In the genomic region with DNA sequence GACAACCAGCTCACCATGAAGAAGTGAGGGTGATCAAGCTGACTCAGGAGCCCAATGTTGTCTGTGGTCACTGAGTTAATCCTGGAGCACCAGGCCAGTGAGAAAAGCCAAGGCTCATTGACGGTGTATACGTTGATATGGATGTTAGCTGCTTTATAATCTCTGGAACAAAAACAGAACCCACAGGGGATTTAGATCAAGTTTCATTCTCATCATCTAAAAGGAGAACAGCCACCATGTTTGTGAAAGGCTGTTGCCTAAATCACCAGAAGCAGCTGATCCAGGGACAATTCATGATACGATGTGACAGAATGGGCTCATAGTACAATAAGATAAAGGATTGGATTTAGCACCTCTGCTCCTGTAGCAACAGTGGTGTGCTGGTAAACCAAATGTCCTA, we compare ENCODE assay signal across 21 cellular contexts.
"Had no signal": no experiment of that assay in that cellular context is flagged by ENCODE, and none has a peak within 500 bp of the region (broad histone marks: within the 10 kb centered on the region; RNA-seq: fewer than 3 reads in every experiment).

No MANE protein-coding gene starts in this region.

- H3K9me3 Mint-ChIP-seq: memory B cell; mesothelial cell of epicardium; natural killer cell treated with Interleukin-12 subunit alpha and Interleukin-12 subunit beta and Interleukin-15 and Interleukin-18, amount 100 ng/mL, for 72 hours; neural progenitor cell had no signal

- H3K4me3 ChIP-seq: esophagus squamous epithelium, hepatocyte, left ventricle myocardium inferior, lower lobe of right lung, neural progenitor cell, ovary, right atrium auricular region, sigmoid colon, smooth muscle cell had no signal

- H3K36me3 Mint-ChIP-seq: memory B cell; mesothelial cell of epicardium; natural killer cell treated with Interleukin-12 subunit alpha and Interleukin-12 subunit beta and Interleukin-15 and Interleukin-18, amount 100 ng/mL, for 72 hours; neural progenitor cell had no signal

- ATAC-seq: left cardiac atrium; lower lobe of right lung; natural killer cell treated with Interleukin-12 subunit alpha and Interleukin-12 subunit beta and Interleukin-15 and Interleukin-18, amount 100 ng/mL, for 72 hours had no signal

- H3K27me3 ChIP-seq: esophagus squamous epithelium, hepatocyte, neural progenitor cell, ovary, right atrium auricular region, sigmoid colon had no signal

- H3K9me3 ChIP-seq: esophagus squamous epithelium, left ventricle myocardium inferior, lower lobe of right lung, ovary, right atrium auricular region, sigmoid colon had no signal

- H3K36me3 ChIP-seq: esophagus squamous epithelium, left ventricle myocardium inferior, lower lobe of right lung, neural progenitor cell, ovary, right atrium auricular region, sigmoid colon had no signal

- DNase-seq: dermis blood vessel endothelial cell; esophagus squamous epithelium; foreskin fibroblast; head of caudate nucleus; kidney; left cardiac atrium; left ventricle myocardium inferior; lower lobe of right lung; nucleus accumbens; ovary; sigmoid colon; stimulated activated CD4-positive, alpha-beta T cell treated with anti-CD3 and anti-CD28 coated beads, Interleukin-2, amount 100 ng/mL, for 48 hours; stimulated activated naive CD4-positive, alpha-beta T cell treated with Interleukin-2 at 50 U/mL for 16 hours; trophoblast cell had no signal

- H3K27ac Mint-ChIP-seq: memory B cell; mesothelial cell of epicardium; natural killer cell treated with Interleukin-12 subunit alpha and Interleukin-12 subunit beta and Interleukin-15 and Interleukin-18, amount 100 ng/mL, for 72 hours; neural progenitor cell had no signal

- H3K4me3 Mint-ChIP-seq: memory B cell; mesothelial cell of epicardium; natural killer cell treated with Interleukin-12 subunit alpha and Interleukin-12 subunit beta and Interleukin-15 and Interleukin-18, amount 100 ng/mL, for 72 hours; neural progenitor cell had no signal

- H3K27ac ChIP-seq: esophagus squamous epithelium, hepatocyte, left ventricle myocardium inferior, lower lobe of right lung, neural progenitor cell, ovary, right atrium auricular region, sigmoid colon had no signal

- H3K4me1 Mint-ChIP-seq: memory B cell, mesothelial cell of epicardium, neural progenitor cell had no signal
